In the genomic region with DNA sequence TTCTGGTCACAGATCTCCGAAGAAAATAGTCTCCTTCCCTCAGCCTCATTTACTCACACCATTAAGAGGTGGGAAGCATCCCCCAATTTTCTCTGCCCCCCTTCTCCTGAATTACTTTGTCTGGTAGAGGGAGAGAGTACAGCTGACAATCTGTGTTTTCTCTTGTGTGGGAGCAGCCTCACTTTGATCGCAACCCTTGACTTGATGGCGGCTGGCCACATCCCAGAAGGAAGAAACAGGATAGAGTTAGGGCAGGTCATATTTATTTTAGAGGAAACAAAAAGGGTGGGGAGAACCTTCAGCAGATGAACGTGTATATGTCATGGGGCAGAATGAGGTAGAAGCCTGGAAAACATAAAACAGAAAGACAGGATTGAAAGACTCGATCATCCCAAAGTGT, we compare ENCODE assay signal across 13 cellular contexts.
DNase-seq lines count a peak whose midpoint lies in the region; ATAC-seq and TF ChIP-seq lines count a peak whose summit lies in the region.
"Had no signal": no experiment of that assay in that cellular context is flagged by ENCODE, and none has a peak within 500 bp of the region (broad histone marks: within the 10 kb centered on the region; RNA-seq: fewer than 3 reads in every experiment).

No MANE protein-coding gene starts in this region.

- peak overlapping the region; percentile 39 for H2BK12ac ChIP-seq in mesenchymal stem cell (ENCODE audit: low read length in 2 of 2)

- no peak overlapping the region for H4K91ac ChIP-seq in mesenchymal stem cell (ENCODE audit: low read length)

- H3K18ac ChIP-seq in mesenchymal stem cell (ENCODE audit: low read depth in 1 of 2, low read length in 2 of 2), result peak overlapping the region; percentile 3 to 70

- H3K23ac ChIP-seq in mesenchymal stem cell (ENCODE audit: low read length in 2 of 2), result peak overlapping the region in 1 of 2 experiments; percentile 34

- H3K27me3 ChIP-seq in mesenchymal stem cell (ENCODE audit: control insufficient read depth in 1 of 2, insufficient read depth in 1 of 2, low read length in 2 of 2) (peaks cover 13 to 14% of the 10 kb centered on the region in 2 experiments), neural progenitor cell (peaks cover 4% of the 10 kb centered on the region)

- H2BK120ac ChIP-seq in mesenchymal stem cell (ENCODE audit: low read depth, low read length), result no peak overlapping the region

- H3K27ac Mint-ChIP-seq in neural progenitor cell, result peak overlapping the region; percentile 9
- H3K27ac Mint-ChIP-seq: CD8-positive, alpha-beta T cell had no signal

- H3K4me2 ChIP-seq in mesenchymal stem cell (ENCODE audit: low read length, poor library complexity, severe bottlenecking), result no peak overlapping the region
- H3K4me2 ChIP-seq in neural progenitor cell, result no peak overlapping the region

- H2AFZ ChIP-seq in mesenchymal stem cell (ENCODE audit: low read depth, low read length) (no peak overlapping the region), neural progenitor cell (replicated peaks) (peak overlapping the region; percentile 6)
- H2AFZ ChIP-seq: GM23248 had no signal

- H3K4me1 ChIP-seq in mesenchymal stem cell (ENCODE audit: control insufficient read depth, insufficient read depth, low read depth, low read length) (no peaks in the 10 kb centered on the region), neural progenitor cell (peaks cover 11% of the 10 kb centered on the region)
- H3K4me1 ChIP-seq: HAP-1 had no signal

- no peak overlapping the region for H2BK15ac ChIP-seq in mesenchymal stem cell (ENCODE audit: low read depth, poor library complexity, severe bottlenecking)

- no peak overlapping the region for H3K4ac ChIP-seq in mesenchymal stem cell (ENCODE audit: low read depth in 1 of 2, low read length in 2 of 2)

- H3F3A ChIP-seq in neural progenitor cell (ENCODE audit: low read depth), result no peaks in the 10 kb centered on the region

- WGBS in mesenchymal stem cell, result 65% methylated on average over 4 of the region's 5 CpGs

- H3K4me3 Mint-ChIP-seq in neural progenitor cell, result no peak overlapping the region
- H3K4me3 Mint-ChIP-seq: CD8-positive, alpha-beta T cell had no signal

- H3K9me3 Mint-ChIP-seq in neural progenitor cell, result peaks cover 5% of the 10 kb centered on the region
- H3K9me3 Mint-ChIP-seq: CD8-positive, alpha-beta T cell had no signal

- H3K9ac ChIP-seq in mesenchymal stem cell (ENCODE audit: low read length) (no peak overlapping the region), neural progenitor cell (no peak overlapping the region)
- H3K9ac ChIP-seq: GM23248 had no signal

- H4K20me1 ChIP-seq in neural progenitor cell (ENCODE audit: low read depth), result no peaks in the 10 kb centered on the region

- no peaks in the 10 kb centered on the region for H3K79me1 ChIP-seq in mesenchymal stem cell (replicated peaks; ENCODE audit: low read length, poor library complexity, severe bottlenecking)

- no peak overlapping the region for H4K8ac ChIP-seq in mesenchymal stem cell (ENCODE audit: low read length)

- H3K9me3 ChIP-seq in mesenchymal stem cell (ENCODE audit: control insufficient read depth, low read length) (no peaks in the 10 kb centered on the region), neural progenitor cell (ENCODE audit: low read depth) (no peaks in the 10 kb centered on the region)
- H3K9me3 ChIP-seq: HAP-1 had no signal

- no peak for ATAC-seq in GM21423 (IDR thresholded peaks at IDR 0.05; ENCODE audit: unreplicated experiment)
- ATAC-seq: CD8-positive, alpha-beta T cell had no signal

- no peak for TF ChIP-seq CTCF in choroid plexus epithelial cell (conservative IDR thresholded peaks at IDR 0.05; ENCODE audit: low read depth, low read length)
- TF ChIP-seq CTCF in neural progenitor cell (IDR thresholded peaks at IDR 0.05), result no peak

- peak; percentile 9 for DNase-seq in choroid plexus epithelial cell (ENCODE audit: low read depth)
- DNase-seq in mesenchymal stem cell, result no peak
- DNase-seq in neural progenitor cell (ENCODE audit: low spot score), result no peak
- DNase-seq in activated CD4-positive, alpha-beta T cell treated with anti-CD3 and anti-CD28 coated beads for 48 hours, result no peak
- no peak for DNase-seq in iPS-NIHi7 (ENCODE audit: extremely low spot score)
- DNase-seq: AML-193; Calu3; CD8-positive, alpha-beta T cell; DMS79 treated with DMSO at 0.1 percent for 48 hours; GF-D8; GM23248 had no signal

- H3K36me3 ChIP-seq in mesenchymal stem cell (ENCODE audit: control insufficient read depth in 1 of 2, insufficient read depth in 2 of 2, low read depth in 1 of 2, low read length in 2 of 2) (no peaks in the 10 kb centered on the region), neural progenitor cell (no peaks in the 10 kb centered on the region)
- H3K36me3 ChIP-seq: HAP-1 had no signal

- H3K79me2 ChIP-seq in neural progenitor cell (ENCODE audit: low read depth), result no peaks in the 10 kb centered on the region

- H3K14ac ChIP-seq in mesenchymal stem cell (ENCODE audit: low read length in 2 of 2), result no peak overlapping the region

- H3K27me3 Mint-ChIP-seq in neural progenitor cell (ENCODE audit: insufficient read depth, low read depth), result peaks cover 9% of the 10 kb centered on the region

- H3K27ac ChIP-seq in mesenchymal stem cell (ENCODE audit: low read length, poor library complexity, severe bottlenecking), result no peak overlapping the region
- no peak overlapping the region for H3K27ac ChIP-seq in neural progenitor cell
- H3K27ac ChIP-seq: GM23248 had no signal

- no peak overlapping the region for H2AK5ac ChIP-seq in mesenchymal stem cell (ENCODE audit: low read length, severe bottlenecking)

- H3K4me1 Mint-ChIP-seq in neural progenitor cell, result peaks cover 20% of the 10 kb centered on the region

- H3K4me3 ChIP-seq in choroid plexus epithelial cell (ENCODE audit: low read depth, low read length), result no peak overlapping the region
- no peak overlapping the region for H3K4me3 ChIP-seq in mesenchymal stem cell (ENCODE audit: insufficient read depth in 1 of 2, low read depth in 1 of 2, low read length in 2 of 2)
- no peak overlapping the region for H3K4me3 ChIP-seq in neural progenitor cell
- H3K4me3 ChIP-seq: GM23248, HAP-1 had no signal

- no peak overlapping the region for H2BK5ac ChIP-seq in mesenchymal stem cell (ENCODE audit: low read depth, low read length, poor library complexity, severe bottlenecking)

- no peaks in the 10 kb centered on the region for H3K36me3 Mint-ChIP-seq in neural progenitor cell
- H3K36me3 Mint-ChIP-seq: CD8-positive, alpha-beta T cell had no signal
